ENCODE assay signal across 14 cellular contexts in genomic region chr12:111454716-111455447, GRCh38. TPM values are rescaled to one million over a fixed set of nuclear protein-coding genes. Genes with fewer than 3 reads are reported as not detected.
A peak's percentile ranks its signal among the peaks of the same experiment; 100 is the strongest.
DNase-seq lines count a peak whose midpoint lies in the region; ATAC-seq, FAIRE-seq and TF ChIP-seq lines count a peak whose summit lies in the region.
"Had no signal": no experiment of that assay in that cellular context is flagged by ENCODE, and none has a peak within 500 bp of the region (broad histone marks: within the 10 kb centered on the region; RNA-seq: fewer than 3 reads in every experiment).

No MANE protein-coding gene starts in this region.

- CTCF ChIA-PET in A549 (lab: Yijun Ruan, JAX), result interaction anchor here (0.6 to 11.8 kb wide), 5 partner anchors 8 to 156 kb away, joined by 3 to 240 read pairs (median 5); no protein-coding TSS in a partner anchor

- H3K79me2 ChIP-seq in DND-41 (ENCODE audit: insufficient read depth, low read length), result no peaks in the 10 kb centered on the region

- no peak overlapping the region for H3K9ac ChIP-seq in DND-41 (ENCODE audit: low read depth, low read length)

- H3K9me3 ChIP-seq in A549, result no peaks in the 10 kb centered on the region
- H3K9me3 ChIP-seq in DND-41 (ENCODE audit: insufficient read depth, low read length, severe bottlenecking), result no peaks in the 10 kb centered on the region
- no peaks in the 10 kb centered on the region for H3K9me3 ChIP-seq in gastroesophageal sphincter
- H3K9me3 ChIP-seq: prostate gland had no signal

- no peak overlapping the region for H3K4me3 Mint-ChIP-seq in naive B cell

- ATAC-seq in A549, result no peak
- ATAC-seq in DND-41 (ENCODE audit: insufficient read depth, low read depth), result 0 out of 3 replicates have a peak, but pooled peaks have one; percentile 17
- ATAC-seq in naive B cell (ENCODE audit: low read depth in 2 of 2), result no peak
- ATAC-seq in gastroesophageal sphincter, result no peak
- ATAC-seq: activated naive CD4-positive, alpha-beta T cell treated with anti-CD3 and anti-CD28 coated beads, Interleukin-2, amount 50 U/mL, for 72 hours had no signal

- H3K4me3 ChIP-seq in A549, result no peak overlapping the region
- no peak overlapping the region for H3K4me3 ChIP-seq in DND-41 (ENCODE audit: low read depth in 1 of 2, low read length in 2 of 2)
- no peak overlapping the region for H3K4me3 ChIP-seq in gastroesophageal sphincter
- H3K4me3 ChIP-seq: prostate gland had no signal

- 91% methylated on average over 11 of the region's 11 CpGs for WGBS in A549 (ENCODE audit: missing lambda C conversion rate)
- 78 to 87% methylated on average over 4 of the region's 11 CpGs for WGBS in gastroesophageal sphincter (ENCODE audit: low coverage in 1 of 2), 2 donors

- H3K27me3 ChIP-seq in DND-41 (ENCODE audit: insufficient read depth, low read length, poor library complexity) (no peaks in the 10 kb centered on the region), gastroesophageal sphincter (no peaks in the 10 kb centered on the region)

- no peak for FAIRE-seq in A549 (lab: Jason Lieb, UNC)
- FAIRE-seq: RCC 7860 had no signal

- H3K36me3 Mint-ChIP-seq in naive B cell, result peaks cover 0 to 9% of the 10 kb centered on the region in 2 donors

- TF ChIP-seq RAD21 in A549 (conservative IDR thresholded peaks at IDR 0.05 in 1 of 2, IDR thresholded peaks at IDR 0.05 in 1 of 2), result no peak

- peaks cover 26% of the 10 kb centered on the region for H4K20me1 ChIP-seq in DND-41 (ENCODE audit: insufficient read depth, low read length)

- no peak overlapping the region for H3K4me2 ChIP-seq in A549
- no peak overlapping the region for H3K4me2 ChIP-seq in DND-41 (ENCODE audit: insufficient read depth, low read length)

- TF ChIP-seq EP300 in A549 (IDR thresholded peaks at IDR 0.05) (no peak), gastroesophageal sphincter (IDR thresholded peaks at IDR 0.05) (no peak)

- POLR2A ChIA-PET in A549 (lab: Yijun Ruan, JAX), result no interaction called here

- peak overlapping the region in 4 of 6 donors; percentile 5 to 69 (median 39) for H3K27ac Mint-ChIP-seq in naive B cell

- H3K27ac ChIP-seq in A549, result no peak overlapping the region
- no peak overlapping the region for H3K27ac ChIP-seq in DND-41 (ENCODE audit: low read length)
- H3K27ac ChIP-seq in angular gyrus (ENCODE audit: low read depth, low read length), result peak overlapping the region; percentile 53
- H3K27ac ChIP-seq in gastroesophageal sphincter, result no peak overlapping the region
- H3K27ac ChIP-seq: prostate gland had no signal

- H3K4me1 ChIP-seq in A549, result no peaks in the 10 kb centered on the region
- H3K4me1 ChIP-seq in DND-41 (ENCODE audit: insufficient read depth, low read length), result no peaks in the 10 kb centered on the region
- peaks cover 0 to 36% (median 4%) of the 10 kb centered on the region in 3 donors for H3K4me1 ChIP-seq in gastroesophageal sphincter

- no peaks in the 10 kb centered on the region for H3K27me3 Mint-ChIP-seq in naive B cell

- H3K9me3 Mint-ChIP-seq in naive B cell, result no peaks in the 10 kb centered on the region
- H3K9me3 Mint-ChIP-seq: activated naive CD4-positive, alpha-beta T cell treated with anti-CD3 and anti-CD28 coated beads, Interleukin-2, amount 50 U/mL, for 72 hours had no signal

- TF ChIP-seq POLR2A in A549 (IDR thresholded peaks at IDR 0.05; ENCODE audit: low read length) (no peak), gastroesophageal sphincter (IDR thresholded peaks at IDR 0.05) (no peak)

- H3K36me3 ChIP-seq in DND-41 (ENCODE audit: insufficient read depth, low read length) (peaks cover 87% of the 10 kb centered on the region), gastroesophageal sphincter (peaks cover 0 to 90% of the 10 kb centered on the region in 2 donors)

- TF ChIP-seq CTCF in A549 (IDR thresholded peaks at IDR 0.05) (no peak), DND-41 (IDR thresholded peaks at IDR 0.05; ENCODE audit: borderline replicate concordance, extremely low read depth, low read length, poor library complexity, severe bottlenecking) (no peak), gastroesophageal sphincter (IDR thresholded peaks at IDR 0.05) (no peak)

- H2AFZ ChIP-seq in DND-41 (ENCODE audit: low read depth, low read length), result no peak overlapping the region

- DNase-seq in A549 (ENCODE audit: low read depth in 1 of 2, low spot score in 1 of 2) (no peak), DND-41 (no peak), naive B cell (no peak), NCI-H1105 (lab: John Stamatoyannopoulos, UW) (no peak), DMS153 treated with DMSO at 0.1 percent for 48 hours (lab: John Stamatoyannopoulos, UW; ENCODE audit: unreplicated experiment) (no peak), NCI-H2227 treated with DMSO at 0.1 percent for 48 hours (lab: John Stamatoyannopoulos, UW) (no peak)
- DNase-seq: GDM1, NCI-H1417, NCI-H510A treated with DMSO at 0.1 percent for 48 hours had no signal

- peaks cover 6 to 8% (median 8%) of the 10 kb centered on the region in 3 donors for H3K4me1 Mint-ChIP-seq in naive B cell

TF ChIP-seq in A549, 52 proteins besides CTCF, POLR2A, EP300 and RAD21:
- no peak for TF ChIP-seq HOXB5 (CRISPR knock-in tag; IDR thresholded peaks at IDR 0.05)
- peak; percentile 40 for TF ChIP-seq MAFK (IDR thresholded peaks at IDR 0.05; ENCODE audit: partially characterized antibody)

RNA-seq across cellular contexts. Expression of gene SH2B3, which starts 49.2 kb away (rescaled TPM):
- 2.3 and 2.9 TPM in 2 replicates for polyA plus RNA-seq in A549 (2011; rRNA removed)
- 2.1 and 2.8 TPM in 2 replicates for polyA plus RNA-seq in A549 (2012; cell fraction: cytosol; rRNA removed)
- 2.5 and 2.9 TPM in 2 replicates for polyA plus RNA-seq in A549 (2012; cell fraction: nucleus; rRNA removed)
- 2.4 to 2.5 TPM (median 2.5 TPM) in 3 replicates for polyA plus RNA-seq in A549 (2017; fragmentation: RNase III; extraction: RNeasy Plus Mini Kit Qiagen cat#74134 plus additional on column Dnase treatment)
- 2.5 and 2.6 TPM in 2 replicates for polyA minus RNA-seq in A549 (2011; rRNA and poly(A)+ RNA removed)
- polyA plus RNA-seq in naive B cell (ENCODE audit: low read depth in 6 of 6), result 10 to 100 TPM in 1 of 6 donors, 1 to 10 TPM in 5; 3.6 to 10.4 (median 4.5) TPM
- total RNA-seq in gastroesophageal sphincter, result 10 to 100 TPM; 17.0 to 33.1 (median 23.3) TPM
